Comparison of ENCODE assay signal across 13 cellular contexts in the genomic region with DNA sequence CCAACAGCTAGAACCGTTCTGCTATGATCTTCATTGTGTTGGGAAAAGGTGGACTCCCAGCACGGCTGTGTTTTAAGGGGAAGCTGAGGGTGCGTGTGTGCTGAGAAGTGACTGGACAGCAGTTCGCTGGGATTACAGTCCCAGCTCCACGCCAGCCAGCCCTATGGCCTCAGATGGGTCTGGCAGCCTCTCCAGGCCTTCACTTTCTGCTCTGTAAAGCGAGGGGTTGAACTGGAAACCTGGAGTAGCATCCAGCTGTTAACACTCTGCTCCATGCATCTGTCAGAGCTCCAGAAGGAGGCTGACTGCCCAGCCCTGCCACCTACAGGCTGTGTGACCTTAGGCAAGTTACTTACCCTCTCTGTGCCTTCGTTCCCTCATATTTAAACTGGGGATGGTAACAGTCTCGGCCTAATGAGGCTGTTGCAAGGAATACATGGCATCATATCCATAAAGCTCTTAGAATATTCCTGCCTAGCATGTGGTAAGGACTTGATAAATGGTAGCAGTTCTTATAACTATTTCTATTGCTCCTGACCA.
DNase-seq lines count a peak whose midpoint lies in the region; ATAC-seq, FAIRE-seq and TF ChIP-seq lines count a peak whose summit lies in the region.
"Had no signal": no experiment of that assay in that cellular context is flagged by ENCODE, and none has a peak within 500 bp of the region (broad histone marks: within the 10 kb centered on the region; RNA-seq: fewer than 3 reads in every experiment).

No MANE protein-coding gene starts in this region.

- no peak for ATAC-seq in activated T-cell treated with anti-CD3 and anti-CD28 coated beads, Interleukin-2, amount 50 U/mL, for 72 hours (replicated peaks in 1 of 2)
- no peak for ATAC-seq in activated T-cell treated with anti-CD3 and anti-CD28 coated beads, Interleukin-2, amount 50 U/mL, for 4 hours
- no peak for ATAC-seq in GM21737 (IDR thresholded peaks at IDR 0.05; ENCODE audit: unreplicated experiment)

- no peak for TF ChIP-seq RAD21 in H1 (IDR thresholded peaks at IDR 0.05 in 1 of 2, conservative IDR thresholded peaks at IDR 0.05 in 1 of 2; ENCODE audit: low read depth in 2 of 2, low read length in 2 of 2)

- in situ Hi-C loops in G401 (cut with HindIII; ENCODE audit: low sequenced_read_pairs), result no loop called here

- no peak overlapping the region for H2BK5ac ChIP-seq in H1 (ENCODE audit: low read depth, low read length)

- peaks cover 61% of the 10 kb centered on the region for H3K4me1 Mint-ChIP-seq in activated T-cell treated with anti-CD3 and anti-CD28 coated beads, Interleukin-2, amount 50 U/mL, for 72 hours (ENCODE audit: low read depth)
- H3K4me1 Mint-ChIP-seq in activated T-cell treated with anti-CD3 and anti-CD28 coated beads, Interleukin-2, amount 50 U/mL, for 4 hours (ENCODE audit: low read depth), result peaks cover 67% of the 10 kb centered on the region

- H3K4me2 ChIP-seq in H1 (ENCODE audit: insufficient read depth in 1 of 2, low read depth in 2 of 2, low read length in 2 of 2), result no peak overlapping the region

- H4K8ac ChIP-seq in H1 (ENCODE audit: extremely low read depth, insufficient read depth, low read length), result no peak overlapping the region

- TF ChIP-seq EP300 in H1 (IDR thresholded peaks at IDR 0.05; ENCODE audit: borderline replicate concordance in 1 of 2, low read depth in 2 of 2, low read length in 2 of 2), result no peak

- H3K56ac ChIP-seq in H1 (replicated peaks; ENCODE audit: insufficient read length, low read depth, low read length), result no peak overlapping the region

- H2BK120ac ChIP-seq in H1 (replicated peaks; ENCODE audit: low read depth, low read length), result no peak overlapping the region

- no peak overlapping the region for H3K4me3 Mint-ChIP-seq in activated T-cell treated with anti-CD3 and anti-CD28 coated beads, Interleukin-2, amount 50 U/mL, for 72 hours
- H3K4me3 Mint-ChIP-seq in activated T-cell treated with anti-CD3 and anti-CD28 coated beads, Interleukin-2, amount 50 U/mL, for 4 hours, result no peak overlapping the region
- H3K4me3 Mint-ChIP-seq: nephron; stimulated activated naive CD8-positive, alpha-beta T cell treated with anti-CD3 and anti-CD28 coated beads, Interleukin-15, Interleukin-2, amounts not matched to agents 100 ng/mL and 50 ng/mL, for 24 hours had no signal

- H3K79me1 ChIP-seq in H1 (ENCODE audit: low read depth, low read length), result peaks cover 16% of the 10 kb centered on the region

- H3K9me3 ChIP-seq in H1 (ENCODE audit: insufficient read depth in 2 of 2, low read depth in 1 of 2, low read length in 1 of 2) (no peaks in the 10 kb centered on the region), muscle layer of duodenum (ENCODE audit: control insufficient read depth in 1 of 2, low read length in 2 of 2) (no peaks in the 10 kb centered on the region), uterus (no peaks in the 10 kb centered on the region)

- no peak overlapping the region for H4K91ac ChIP-seq in H1 (replicated peaks; ENCODE audit: insufficient read length, low read length)

- CTCF ChIA-PET in H1 (lab: Charles Lee; ENCODE audit: partially characterized antibody), result interaction anchor here (0.9 to 2.1 kb wide), 8 partner anchors 9 to 39 kb away, joined by 3 to 11 read pairs (median 5); no protein-coding TSS in a partner anchor

- no peak for TF ChIP-seq CTCF in H1 (IDR thresholded peaks at IDR 0.05; ENCODE audit: control extremely low read depth in 1 of 3, insufficient read depth in 1 of 3, low read depth in 1 of 3, low read length in 3 of 3)
- TF ChIP-seq CTCF in uterus (IDR thresholded peaks at IDR 0.05), result no peak

- no peak overlapping the region for H2BK15ac ChIP-seq in H1 (ENCODE audit: low read length)

- no peak for FAIRE-seq in H1 (lab: Jason Lieb, UNC)

- H2BK20ac ChIP-seq in H1 (ENCODE audit: low read length), result no peak overlapping the region

- no peak overlapping the region for H3K9ac ChIP-seq in H1 (replicated peaks in 1 of 4; ENCODE audit: extremely low read depth in 1 of 4, low read depth in 3 of 4, low read length in 3 of 4)

- H2AK5ac ChIP-seq in H1 (ENCODE audit: low read depth, low read length), result no peak overlapping the region

- intact Hi-C loops in uterus (cut with DNase I; ENCODE audit: low total_unique reads), result no loop called here

- no peaks in the 10 kb centered on the region for H3K27me3 ChIP-seq in H1 (replicated peaks in 1 of 4; ENCODE audit: control insufficient read depth in 3 of 4, extremely low read depth in 1 of 4, insufficient read depth in 3 of 4, low read length in 3 of 4)
- no peaks in the 10 kb centered on the region for H3K27me3 ChIP-seq in muscle layer of duodenum (ENCODE audit: low read depth, low read length)
- H3K27me3 ChIP-seq in uterus, result no peaks in the 10 kb centered on the region

- H3K36me3 ChIP-seq in H1 (ENCODE audit: control insufficient read depth in 2 of 4, insufficient read depth in 4 of 4, low read length in 3 of 4) (0 out of 8 replicates have a peak, but pooled peaks cover 0 to 3% (median 0%) of the 10 kb centered on the region in 4 experiments), muscle layer of duodenum (ENCODE audit: control insufficient read depth in 1 of 2, insufficient read depth in 2 of 2, low read length in 2 of 2) (peaks cover 6 to 12% of the 10 kb centered on the region in 2 donors), uterus (no peaks in the 10 kb centered on the region)

- H3K36me3 Mint-ChIP-seq in activated T-cell treated with anti-CD3 and anti-CD28 coated beads, Interleukin-2, amount 50 U/mL, for 72 hours (ENCODE audit: insufficient read depth in 2 of 2), result peaks cover 6 to 19% of the 10 kb centered on the region in 2 donors
- peaks cover 16% of the 10 kb centered on the region for H3K36me3 Mint-ChIP-seq in activated T-cell treated with anti-CD3 and anti-CD28 coated beads, Interleukin-2, amount 50 U/mL, for 4 hours (ENCODE audit: insufficient read depth)

- H3K23ac ChIP-seq in H1 (ENCODE audit: insufficient read length), result no peak overlapping the region

- no peak overlapping the region for H3K4ac ChIP-seq in H1 (replicated peaks; ENCODE audit: insufficient read length, low read depth, low read length)

- no peak overlapping the region for H3K4me3 ChIP-seq in H1 (ENCODE audit: extremely low read depth in 1 of 4, insufficient read depth in 2 of 4, low read depth in 3 of 4, low read length in 4 of 4)
- peak overlapping the region in 1 of 2 donors; percentile 17 for H3K4me3 ChIP-seq in muscle layer of duodenum (ENCODE audit: low read depth in 1 of 2, low read length in 2 of 2)
- no peak overlapping the region for H3K4me3 ChIP-seq in uterus

- no peak overlapping the region for H3K18ac ChIP-seq in H1 (ENCODE audit: extremely low read depth, low read length)

- H3K27me3 Mint-ChIP-seq in activated T-cell treated with anti-CD3 and anti-CD28 coated beads, Interleukin-2, amount 50 U/mL, for 72 hours (ENCODE audit: low read depth), result no peaks in the 10 kb centered on the region
- no peaks in the 10 kb centered on the region for H3K27me3 Mint-ChIP-seq in activated T-cell treated with anti-CD3 and anti-CD28 coated beads, Interleukin-2, amount 50 U/mL, for 4 hours (ENCODE audit: low read depth)
- H3K27me3 Mint-ChIP-seq: stimulated activated naive CD8-positive, alpha-beta T cell treated with anti-CD3 and anti-CD28 coated beads, Interleukin-15, Interleukin-2, amounts not matched to agents 100 ng/mL and 50 ng/mL, for 24 hours had no signal

- H2BK12ac ChIP-seq in H1 (ENCODE audit: low read depth, low read length), result no peak overlapping the region

- no peak overlapping the region for H4K5ac ChIP-seq in H1 (ENCODE audit: insufficient read length, low read depth, low read length)

- H3K27ac Mint-ChIP-seq in activated T-cell treated with anti-CD3 and anti-CD28 coated beads, Interleukin-2, amount 50 U/mL, for 72 hours, result peak overlapping the region; percentile 97

- peaks cover under 1 to 25% (median 9%) of the 10 kb centered on the region in 4 experiments for H3K4me1 ChIP-seq in H1 (replicated peaks in 1 of 4; ENCODE audit: control insufficient read depth in 3 of 4, insufficient read depth in 4 of 4, low read length in 3 of 4)
- peaks cover 21 to 50% of the 10 kb centered on the region in 2 donors for H3K4me1 ChIP-seq in muscle layer of duodenum (ENCODE audit: control insufficient read depth in 1 of 2, insufficient read depth in 2 of 2, low read length in 2 of 2)
- H3K4me1 ChIP-seq in uterus, result peaks cover 17 to 20% of the 10 kb centered on the region in 2 donors

- WGBS in H1 (ENCODE audit: extremely low coverage in 1 of 2, insufficient coverage in 1 of 2, insufficient read length in 1 of 2, insufficient replicate concordance in 2 of 2, low coverage in 1 of 2, low lambda C conversion rate in 2 of 2, missing lambda C conversion rate in 1 of 2), 2 experiments, result 84% methylated on average over 8 of the region's 8 CpGs; no CpG with 5 or more reads in 1 of the 2 experiments

- peaks cover 3 to 16% of the 10 kb centered on the region in 2 experiments for H4K20me1 ChIP-seq in H1 (replicated peaks in 1 of 2; ENCODE audit: control insufficient read depth in 1 of 2, insufficient read depth in 2 of 2, low read length in 2 of 2)

- H3K23me2 ChIP-seq in H1 (ENCODE audit: low read depth, low read length), result no peaks in the 10 kb centered on the region

- no peak overlapping the region for H3K27ac ChIP-seq in H1 (ENCODE audit: low read depth, low read length)
- H3K27ac ChIP-seq in muscle layer of duodenum (ENCODE audit: low read length), result peak overlapping the region; percentile 47
- H3K27ac ChIP-seq in uterus, result peak overlapping the region; percentile 65 to 94

- no peak for TF ChIP-seq POLR2A in H1 (IDR thresholded peaks at IDR 0.05; ENCODE audit: control extremely low read depth in 1 of 2, low read depth in 2 of 2, low read length in 2 of 2)
- no peak for TF ChIP-seq POLR2A in uterus (IDR thresholded peaks at IDR 0.05)

- H2AFZ ChIP-seq in H1 (ENCODE audit: low read length), result no peak overlapping the region

- POLR2A ChIA-PET in H1 (lab: Charles Lee; ENCODE audit: partially characterized antibody), result interaction anchor here (1.2 to 2.1 kb wide), 3 partner anchors 10 to 23 kb away, joined by 4 to 8 read pairs (median 5); no protein-coding TSS in a partner anchor

- no peak overlapping the region for H3K14ac ChIP-seq in H1 (ENCODE audit: insufficient read length)

- no peak for DNase-seq in activated T-cell treated with anti-CD3 and anti-CD28 coated beads, Interleukin-2, amount 50 U/mL, for 72 hours
- no peak for DNase-seq in activated T-cell treated with anti-CD3 and anti-CD28 coated beads, Interleukin-2, amount 50 U/mL, for 4 hours
- DNase-seq in H1 (ENCODE audit: low read depth in 1 of 2, low spot score in 2 of 2) (no peak), uterus (no peak), NCI-H2081 treated with DMSO at 0.1 percent for 48 hours (lab: John Stamatoyannopoulos, UW) (no peak), G401 (ENCODE audit: low spot score) (no peak)
- DNase-seq: activated effector memory CD4-positive, alpha-beta T cell treated with Interleukin-2 at 50 U/mL for 16 hours; hypothalamus; NCI-H1105 treated with DMSO at 0.1 percent for 48 hours had no signal

- peaks cover 0 to 55% of the 10 kb centered on the region in 2 experiments; a peak in 2 of 4 replicates for H3K79me2 ChIP-seq in H1 (ENCODE audit: control insufficient read depth in 1 of 2, insufficient read depth in 2 of 2, low read length in 2 of 2)

- no peaks in the 10 kb centered on the region for H3K9me3 Mint-ChIP-seq in activated T-cell treated with anti-CD3 and anti-CD28 coated beads, Interleukin-2, amount 50 U/mL, for 72 hours
- H3K9me3 Mint-ChIP-seq in activated T-cell treated with anti-CD3 and anti-CD28 coated beads, Interleukin-2, amount 50 U/mL, for 4 hours, result no peaks in the 10 kb centered on the region
- H3K9me3 Mint-ChIP-seq: nephron; stimulated activated naive CD8-positive, alpha-beta T cell treated with anti-CD3 and anti-CD28 coated beads, Interleukin-15, Interleukin-2, amounts not matched to agents 100 ng/mL and 50 ng/mL, for 24 hours had no signal
